8 cellular contexts compared by ENCODE assay signal in the genomic region with DNA sequence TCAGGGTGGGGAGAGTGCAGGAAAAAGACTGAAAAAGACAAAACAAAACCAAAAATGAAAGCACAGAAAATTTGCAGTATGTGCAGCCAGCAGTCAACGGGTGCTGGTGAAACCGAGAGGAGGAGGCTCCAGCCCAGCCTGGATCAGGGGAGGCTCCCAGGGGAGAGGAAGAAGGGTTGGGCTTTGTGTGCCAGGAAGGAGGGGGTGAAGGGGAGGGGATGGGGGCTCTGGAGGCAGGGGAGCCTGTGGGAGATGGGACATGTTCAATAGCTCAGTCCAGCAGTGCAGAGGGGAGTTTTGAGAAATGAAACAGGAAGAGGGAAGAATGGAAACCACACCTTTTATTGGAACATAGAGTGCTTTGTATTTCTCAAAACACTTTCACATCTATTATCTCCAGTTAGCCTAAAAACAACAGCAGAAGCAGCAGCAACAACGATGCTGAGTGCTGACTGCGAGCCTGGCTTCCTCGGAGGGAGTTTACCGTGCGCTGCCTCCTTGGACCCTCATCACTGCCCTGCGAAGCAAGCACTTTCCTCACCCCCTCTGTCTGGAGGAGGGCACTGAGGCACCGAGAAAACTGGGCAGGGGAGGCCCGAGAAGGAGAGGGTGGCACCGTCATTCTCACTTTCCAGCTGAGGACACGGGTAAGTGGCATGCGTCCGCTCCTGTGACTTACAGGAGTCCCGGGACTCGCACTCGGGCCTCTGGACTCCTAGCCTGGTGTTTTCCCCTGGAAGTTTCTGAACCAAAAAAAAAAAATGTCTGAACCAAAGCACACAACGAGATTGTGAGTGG.
DNase-seq lines count a peak whose midpoint lies in the region; ATAC-seq, FAIRE-seq and TF ChIP-seq lines count a peak whose summit lies in the region.

No MANE protein-coding gene starts in this region.

- H3K27me3 ChIP-seq in heart left ventricle = no peaks in the 10 kb centered on the region

- peaks cover 25 to 37% (median 31%) of the 10 kb centered on the region in 3 donors for H3K4me1 Mint-ChIP-seq in T-cell
- H3K4me1 Mint-ChIP-seq in stimulated activated memory B cell treated with anti-CD40 and anti-IgM and Interleukin-4, amounts not matched to agents 10 μg/mL and 1 μg/mL and 100 μg/mL, for 72 hours = peaks cover 47% of the 10 kb centered on the region

- peak overlapping the region; percentile 92 to 98 for H3K27ac Mint-ChIP-seq in T-cell
- peak overlapping the region; percentile 87 for H3K27ac Mint-ChIP-seq in stimulated activated memory B cell treated with anti-CD40 and anti-IgM and Interleukin-4, amounts not matched to agents 10 μg/mL and 1 μg/mL and 100 μg/mL, for 72 hours

- POLR2A ChIA-PET in T-cell (lab: Charles Lee) = no interaction called here

- DNase-seq in DMS153 (lab: John Stamatoyannopoulos, UW) (peak; percentile 64), GM19239 (ENCODE audit: insufficient read length, low spot score) (peak; percentile 73), T-cell (peak in 4 of 34 experiments; percentile 10 to 28 (median 20)), heart left ventricle (peak; percentile 33 to 72 (median 39)), dermis blood vessel endothelial cell (no peak), T1000 (lab: John Stamatoyannopoulos, UW) (no peak)

- intact Hi-C loops in heart left ventricle (cut with DNase I) = loop anchor here in 1 of 10 donors (10.0 kb wide), 1 partner anchor 356 kb away; no protein-coding TSS in a partner anchor

- H3K4me1 ChIP-seq in heart left ventricle = peaks cover 0 to 28% (median 7%) of the 10 kb centered on the region in 12 donors

- peaks cover 14% of the 10 kb centered on the region for H3K36me3 Mint-ChIP-seq in T-cell
- peaks cover 11% of the 10 kb centered on the region for H3K36me3 Mint-ChIP-seq in stimulated activated memory B cell treated with anti-CD40 and anti-IgM and Interleukin-4, amounts not matched to agents 10 μg/mL and 1 μg/mL and 100 μg/mL, for 72 hours

- peak overlapping the region in 8 of 12 donors; percentile 1 to 82 (median 24) for H3K27ac ChIP-seq in heart left ventricle

- no peaks in the 10 kb centered on the region for H3K9me3 Mint-ChIP-seq in T-cell
- H3K9me3 Mint-ChIP-seq in stimulated activated memory B cell treated with anti-CD40 and anti-IgM and Interleukin-4, amounts not matched to agents 10 μg/mL and 1 μg/mL and 100 μg/mL, for 72 hours = no peaks in the 10 kb centered on the region

- CTCF ChIA-PET in T-cell (lab: Charles Lee) = interaction anchor here in 1 of 2 donors (0.8 to 1.2 kb wide), 3 partner anchors 13 to 184 kb away, joined by 3 to 5 read pairs (median 3); no protein-coding TSS in a partner anchor

- no peaks in the 10 kb centered on the region for H3K36me3 ChIP-seq in heart left ventricle

- peak; percentile 73 for ATAC-seq in HG03159 (IDR thresholded peaks at IDR 0.05; ENCODE audit: unreplicated experiment)
- ATAC-seq in T-cell (replicated peaks in 1 of 4) = peak; percentile 43 to 77 (median 58)
- peak; percentile 18 to 65 (median 41) for ATAC-seq in heart left ventricle
- peak; percentile 75 for ATAC-seq in stimulated activated memory B cell treated with anti-CD40 and anti-IgM and Interleukin-4, amounts not matched to agents 10 μg/mL and 1 μg/mL and 100 μg/mL, for 72 hours

- peak overlapping the region in 10 of 12 donors; percentile 18 to 59 (median 41) for H3K4me3 ChIP-seq in heart left ventricle

- no peaks in the 10 kb centered on the region for H3K27me3 Mint-ChIP-seq in T-cell
- no peaks in the 10 kb centered on the region for H3K27me3 Mint-ChIP-seq in stimulated activated memory B cell treated with anti-CD40 and anti-IgM and Interleukin-4, amounts not matched to agents 10 μg/mL and 1 μg/mL and 100 μg/mL, for 72 hours

- peak; percentile 80 for FAIRE-seq in GM19239 (lab: Jason Lieb, UNC)

- TF ChIP-seq CTCF in heart left ventricle (IDR thresholded peaks at IDR 0.05) = no peak

- TF ChIP-seq POLR2A in heart left ventricle (IDR thresholded peaks at IDR 0.05) = no peak

- WGBS in heart left ventricle, 4 donors = 30 to 61% (median 47%) methylated on average over 12 to 18 of the region's 18 CpGs

- peak overlapping the region; percentile 69 to 85 (median 82) for H3K4me3 Mint-ChIP-seq in T-cell
- H3K4me3 Mint-ChIP-seq in stimulated activated memory B cell treated with anti-CD40 and anti-IgM and Interleukin-4, amounts not matched to agents 10 μg/mL and 1 μg/mL and 100 μg/mL, for 72 hours = peak overlapping the region; percentile 78

- no peaks in the 10 kb centered on the region for H3K9me3 ChIP-seq in heart left ventricle

Comparison
In these comparisons a context has a peak if more than half of its experiments do, and no peak if none do; other contexts are left out.
1. DNase-seq: peak in DMS153 (single experiment), GM19239 (single experiment) and heart left ventricle (5 of 5); none in dermis blood vessel endothelial cell (single experiment) and T1000 (single experiment).
2. Peak in every context shown above with its lines, with median percentiles within 50 percentile points of each other: ATAC-seq.